ENCODE assay signal across 8 cellular contexts in the genomic region with DNA sequence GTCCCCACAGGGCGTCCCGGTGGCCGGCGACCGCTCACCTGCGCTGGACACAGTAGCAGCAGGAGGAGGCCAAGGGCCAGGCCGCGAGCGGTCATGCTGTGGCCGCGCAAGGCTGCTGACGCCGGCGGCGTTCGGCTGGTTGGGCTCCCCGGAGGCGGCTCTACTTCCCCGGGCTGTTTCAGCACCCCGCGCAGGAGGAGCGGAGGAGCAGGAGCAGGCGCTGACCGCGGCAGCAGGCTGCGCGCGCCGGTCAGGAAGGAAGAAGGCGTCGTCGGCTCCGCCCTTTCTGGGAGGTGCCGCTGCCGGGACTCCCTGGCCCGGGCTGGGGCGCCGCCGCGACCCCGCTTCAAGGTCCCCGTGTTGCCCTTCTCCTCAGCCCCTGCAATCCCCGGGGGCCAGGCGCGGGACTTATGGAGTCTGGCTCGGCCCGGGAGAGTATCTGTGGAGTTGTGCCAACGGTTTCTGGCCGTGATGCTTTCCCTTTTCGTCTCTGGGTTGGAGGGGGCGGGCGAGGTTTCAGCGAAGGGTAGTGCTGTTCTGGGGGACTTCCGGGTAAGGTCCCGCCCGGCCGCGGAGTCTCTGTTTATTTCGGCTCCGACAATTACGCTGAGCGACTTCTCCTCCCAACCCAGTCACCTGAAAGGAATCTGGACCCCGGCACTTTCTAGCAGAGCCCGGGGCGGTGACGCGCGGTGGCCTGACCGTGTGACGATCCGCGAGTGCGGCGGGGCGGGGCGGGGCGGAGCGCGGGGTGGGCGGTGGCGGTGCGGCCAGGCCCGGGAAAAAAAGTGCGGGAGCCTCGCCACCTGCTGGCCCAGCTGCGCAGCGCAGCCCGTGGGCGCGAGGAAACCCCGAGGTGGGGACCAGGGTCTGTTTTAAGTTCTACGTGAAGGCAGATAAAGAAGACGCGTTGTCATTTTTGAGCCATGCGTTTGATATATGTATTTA. TPM values are rescaled to one million over a fixed set of nuclear protein-coding genes. Genes with fewer than 3 reads are reported as not detected.
DNase-seq lines count a peak whose midpoint lies in the region; ATAC-seq and TF ChIP-seq lines count a peak whose summit lies in the region.

A gene (minus strand): TSS at position 258 of the 948 bp plus-strand sequence. CDS start 163 bp downstream, at position 95.

- ATAC-seq in GM18868 (IDR thresholded peaks at IDR 0.05; ENCODE audit: unreplicated experiment), result peak; percentile 90
- ATAC-seq in HG03108 (IDR thresholded peaks at IDR 0.05; ENCODE audit: unreplicated experiment), result peak; percentile 92

- H3K4me1 ChIP-seq in mammary epithelial cell (ENCODE audit: insufficient read depth, low read length), result peaks cover 42% of the 10 kb centered on the region

- no peaks in the 10 kb centered on the region for H4K20me1 ChIP-seq in mammary epithelial cell (ENCODE audit: insufficient read depth, low read length)

- BruUV-seq in mammary epithelial cell (replicated peaks; lab: Mats Ljungman, UMichigan), result no TSS peak

- DNase-seq in AG04450 (ENCODE audit: low read depth, low spot score), result peak; percentile 81
- peak; percentile 76 for DNase-seq in NCI-H2196 treated with DMSO at 0.1 percent for 48 hours (lab: John Stamatoyannopoulos, UW; ENCODE audit: unreplicated experiment)
- DNase-seq in WERI-Rb-1, result peak; percentile 90
- peak; percentile 97 for DNase-seq in mammary epithelial cell
- peak; percentile 91 for DNase-seq in iPS-NIHi7 (ENCODE audit: extremely low spot score)
- DNase-seq in smooth muscle cell of the brain vasculature (ENCODE audit: low read depth, low spot score), result peak; percentile 83

- H3K36me3 ChIP-seq in WERI-Rb-1 (no peaks in the 10 kb centered on the region), mammary epithelial cell (ENCODE audit: insufficient read depth, low read length) (peaks cover 3% of the 10 kb centered on the region)

- H3K27me3 ChIP-seq in AG04450 (ENCODE audit: control insufficient read depth, insufficient read depth, low read length), result peaks cover 15% of the 10 kb centered on the region
- H3K27me3 ChIP-seq in WERI-Rb-1 (ENCODE audit: insufficient read depth, low read depth, severe bottlenecking), result no peaks in the 10 kb centered on the region
- H3K27me3 ChIP-seq in mammary epithelial cell (ENCODE audit: insufficient read depth, low read length), result no peaks in the 10 kb centered on the region

- peak within 1 kb of the TSS; percentile 89 for H2AFZ ChIP-seq in mammary epithelial cell (ENCODE audit: low read depth, low read length)

- POLR2A ChIA-PET in AG04450 (lab: Yijun Ruan, JAX), result interaction anchor here (0.6 kb wide), 1 partner anchor 13 kb away, joined by 3 read pairs; no protein-coding TSS in a partner anchor

- TF ChIP-seq CTCF in AG04450 (IDR thresholded peaks at IDR 0.05; ENCODE audit: low read depth, low read length) (peak; percentile 83), WERI-Rb-1 (IDR thresholded peaks at IDR 0.05; ENCODE audit: low read depth, low read length) (peak; percentile 87), mammary epithelial cell (conservative IDR thresholded peaks at IDR 0.05 in 1 of 2, IDR thresholded peaks at IDR 0.05 in 1 of 2; ENCODE audit: extremely low read depth in 1 of 2, insufficient read depth in 1 of 2, low read depth in 1 of 2, low read length in 2 of 2) (peak; percentile 62 to 80)

- H3K79me2 ChIP-seq in mammary epithelial cell (ENCODE audit: insufficient read depth, low read length), result peaks cover 47% of the 10 kb centered on the region

- CTCF ChIA-PET in AG04450 (lab: Charles Lee), result interaction anchor here (0.7 to 2.4 kb wide), 4 partner anchors 14 to 117 kb away, joined by 3 to 13 read pairs (median 4); no protein-coding TSS in a partner anchor
- CTCF ChIA-PET in mammary epithelial cell (lab: Charles Lee; ENCODE audit: low non-redundant PET), result interaction anchor here (0.7 kb wide), 1 partner anchor 252 kb away, joined by 3 read pairs; no protein-coding TSS in a partner anchor

- WGBS in mammary epithelial cell (ENCODE audit: low coverage, missing lambda C conversion rate), result 2% methylated on average over 11 of the region's 95 CpGs

- dilution Hi-C loops in mammary epithelial cell (cut with HindIII; ENCODE audit: low sequenced_read_pairs), result no loop called here

- H3K9ac ChIP-seq in mammary epithelial cell (ENCODE audit: insufficient read depth, low read length), result peak within 1 kb of the TSS; percentile 100

- in situ Hi-C loops in mammary epithelial cell (cut with MboI; ENCODE audit: low sequenced_read_pairs in 2 of 2), result no loop called here

- H3K9me3 ChIP-seq in AG04450 (ENCODE audit: control insufficient read depth, insufficient read depth, low read length) (no peaks in the 10 kb centered on the region; the same call in 1 of the 2 replicates), WERI-Rb-1 (ENCODE audit: severe bottlenecking) (no peaks in the 10 kb centered on the region), mammary epithelial cell (replicated peaks; ENCODE audit: insufficient read depth, low read length) (no peaks in the 10 kb centered on the region)

- intact Hi-C loops in mammary epithelial cell (cut with micrococcal nuclease), result loop anchor here (1.0 to 10.0 kb wide), 6 partner anchors 20 to 452 kb away; a partner anchor contains a TSS

- H3K4me2 ChIP-seq in mammary epithelial cell (ENCODE audit: insufficient read depth, low read depth, low read length), result peak within 1 kb of the TSS; percentile 78

- H3K4me3 ChIP-seq in AG04450 (ENCODE audit: low read depth, low read length) (peak within 1 kb of the TSS; percentile 90), WERI-Rb-1 (ENCODE audit: low read depth, low read length) (peak within 1 kb of the TSS; percentile 75), mammary epithelial cell (replicated peaks in 1 of 3; ENCODE audit: insufficient read depth in 1 of 3, low read depth in 2 of 3, low read length in 3 of 3) (peak within 1 kb of the TSS; percentile 90 to 93 (median 91))

- H3K27ac ChIP-seq in AG04450 (ENCODE audit: low read depth, low read length) (peak within 1 kb of the TSS; percentile 98), WERI-Rb-1 (peak within 1 kb of the TSS; percentile 79), mammary epithelial cell (ENCODE audit: insufficient read depth, low read depth, low read length) (peak within 1 kb of the TSS; percentile 99)

RNA-seq across cellular contexts. Expression of the gene that starts here (rescaled TPM):
- polyA plus RNA-seq in AG04450 (2011; rRNA removed), result 10.8 and 11.3 TPM in 2 replicates
- 24.9 and 25.2 TPM in 2 replicates for polyA minus RNA-seq in AG04450 (2011; rRNA and poly(A)+ RNA removed)
- 100 to 1,000 TPM in 1 of 2 donors, 10 to 100 TPM in 1; 83.4 to 104 TPM for total RNA-seq in mammary epithelial cell
- 99.0 TPM for polyA plus RNA-seq in mammary epithelial cell
- polyA minus RNA-seq in mammary epithelial cell, result 370 TPM

Comparison
In these comparisons a context has a peak if more than half of its experiments do, and no peak if none do; other contexts are left out.
1. Peak in every context shown above with its lines: DNase-seq, ATAC-seq, H3K4me3 ChIP-seq and H3K27ac ChIP-seq.